ENCODE assay signal across 8 cellular contexts in the genomic region with DNA sequence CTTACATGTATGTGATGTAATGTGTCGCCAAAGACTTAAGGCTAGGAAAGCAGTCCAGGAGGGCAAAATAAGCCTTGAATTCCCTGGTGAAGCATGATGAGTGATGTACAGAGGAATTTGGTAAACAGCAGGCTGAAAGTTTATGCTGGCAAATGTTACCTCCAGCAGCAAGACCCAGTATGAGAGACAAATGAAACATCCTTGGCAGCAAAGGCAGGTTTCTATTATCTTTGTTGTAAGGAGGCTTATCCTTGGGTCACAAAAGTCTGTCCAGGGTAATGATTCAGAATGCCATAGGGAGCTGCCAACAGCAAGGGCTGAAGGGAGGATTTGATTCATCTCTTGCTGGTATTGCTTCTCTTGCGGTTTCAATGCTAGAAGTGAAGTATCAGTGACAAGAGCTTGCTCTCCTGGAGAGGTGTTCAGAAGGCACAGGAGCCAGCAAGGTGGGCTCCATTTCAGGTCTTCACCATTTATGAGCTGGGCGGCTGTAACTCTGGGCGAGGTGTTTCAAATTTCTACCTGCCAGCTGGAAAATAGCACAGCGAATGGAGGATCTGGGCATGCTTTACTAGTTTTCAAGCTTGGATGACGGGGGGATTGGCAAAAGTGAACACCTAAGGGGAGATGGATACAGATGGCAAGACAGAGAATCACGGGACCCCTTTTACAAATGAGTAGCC.
A peak's percentile ranks its signal among the peaks of the same experiment; 100 is the strongest.
DNase-seq lines count a peak whose midpoint lies in the region; ATAC-seq and TF ChIP-seq lines count a peak whose summit lies in the region.

No MANE protein-coding gene starts in this region.

- no peak for TF ChIP-seq CTCF in mammary epithelial cell (conservative IDR thresholded peaks at IDR 0.05 in 1 of 2, IDR thresholded peaks at IDR 0.05 in 1 of 2; ENCODE audit: extremely low read depth in 1 of 2, insufficient read depth in 1 of 2, low read depth in 1 of 2, low read length in 2 of 2)

- no peak overlapping the region for H3K27ac ChIP-seq in mammary epithelial cell (ENCODE audit: insufficient read depth, low read depth, low read length)

- intact Hi-C loops in mammary epithelial cell (cut with micrococcal nuclease), result loop anchor here (5.0 kb wide), 1 partner anchor 873 kb away; no protein-coding TSS in a partner anchor

- no peaks in the 10 kb centered on the region for H3K79me2 ChIP-seq in mammary epithelial cell (ENCODE audit: insufficient read depth, low read length)

- no peaks in the 10 kb centered on the region for H4K20me1 ChIP-seq in mammary epithelial cell (ENCODE audit: insufficient read depth, low read length)

- no peak overlapping the region for H3K4me3 ChIP-seq in mammary epithelial cell (replicated peaks in 1 of 3; ENCODE audit: insufficient read depth in 1 of 3, low read depth in 2 of 3, low read length in 3 of 3)

- 68% methylated on average over 7 of the region's 7 CpGs for WGBS in mammary epithelial cell (ENCODE audit: low coverage, missing lambda C conversion rate)

- DNase-seq in GM03348 (ENCODE audit: low spot score), result peak; percentile 13
- peak; percentile 39 for DNase-seq in mammary epithelial cell
- peak; percentile 20 for DNase-seq in non-pigmented ciliary epithelial cell (ENCODE audit: low read depth)
- no peak for DNase-seq in NCI-H1930 (lab: John Stamatoyannopoulos, UW)
- DNase-seq in SW480 (ENCODE audit: low spot score), result no peak
- no peak for DNase-seq in DMS79 (lab: John Stamatoyannopoulos, UW)

- H2AFZ ChIP-seq in mammary epithelial cell (ENCODE audit: low read depth, low read length), result no peak overlapping the region

- H3K27me3 ChIP-seq in mammary epithelial cell (ENCODE audit: insufficient read depth, low read length), result no peaks in the 10 kb centered on the region

- peak; percentile 3 for ATAC-seq in HG02973 (IDR thresholded peaks at IDR 0.05; ENCODE audit: unreplicated experiment)
- ATAC-seq in GM19035 (IDR thresholded peaks at IDR 0.05; ENCODE audit: unreplicated experiment), result no peak

- no peaks in the 10 kb centered on the region for H3K36me3 ChIP-seq in mammary epithelial cell (ENCODE audit: insufficient read depth, low read length)

- CTCF ChIA-PET in mammary epithelial cell (lab: Charles Lee; ENCODE audit: low non-redundant PET), result interaction anchor here (0.8 to 1.2 kb wide), 3 partner anchors 278 to 383 kb away, joined by 4 to 6 read pairs (median 5); no protein-coding TSS in a partner anchor

- dilution Hi-C loops in mammary epithelial cell (cut with HindIII; ENCODE audit: low sequenced_read_pairs), result no loop called here

- H3K4me2 ChIP-seq in mammary epithelial cell (ENCODE audit: insufficient read depth, low read depth, low read length), result no peak overlapping the region

- no TSS peak for BruUV-seq in mammary epithelial cell (replicated peaks; lab: Mats Ljungman, UMichigan)

- H3K4me1 ChIP-seq in mammary epithelial cell (ENCODE audit: insufficient read depth, low read length), result peaks cover 6% of the 10 kb centered on the region

- no peaks in the 10 kb centered on the region for H3K9me3 ChIP-seq in mammary epithelial cell (replicated peaks; ENCODE audit: insufficient read depth, low read length)

- in situ Hi-C loops in mammary epithelial cell (cut with MboI; ENCODE audit: low sequenced_read_pairs in 2 of 2), result loop anchor here (10.0 to 25.0 kb wide), 5 partner anchors 274 to 543 kb away; no protein-coding TSS in a partner anchor

- no peak overlapping the region for H3K9ac ChIP-seq in mammary epithelial cell (ENCODE audit: insufficient read depth, low read length)

Comparison
In these comparisons a context has a peak if more than half of its experiments do, and no peak if none do; other contexts are left out.
1. DNase-seq: peak in GM03348 (single experiment), mammary epithelial cell (single experiment) and non-pigmented ciliary epithelial cell (single experiment); none in NCI-H1930 (0 of 2), SW480 (single experiment) and DMS79 (single experiment).